ENCODE assay signal across 17 cellular contexts in genomic region chr2:105840933-105841332, GRCh38.
DNase-seq lines count a peak whose midpoint lies in the region; ATAC-seq and TF ChIP-seq lines count a peak whose summit lies in the region.
"Had no signal": no experiment of that assay in that cellular context is flagged by ENCODE, and none has a peak within 500 bp of the region (broad histone marks: within the 10 kb centered on the region; RNA-seq: fewer than 3 reads in every experiment).

No MANE protein-coding gene starts in this region.

- no peak overlapping the region for H2AFZ ChIP-seq in H9 (ENCODE audit: low read length)
- H2AFZ ChIP-seq: neural progenitor cell had no signal

- POLR2A ChIA-PET in naive thymus-derived CD8-positive, alpha-beta T cell (lab: Charles Lee): interaction anchor here (0.7 to 1.1 kb wide), 2 partner anchors 10 to 14 kb away, joined by 3 to 4 read pairs; no protein-coding TSS in a partner anchor

- no peak overlapping the region for H3K4me3 Mint-ChIP-seq in T-helper 1 cell treated with Interleukin-12 subunit alpha and Interleukin-12 subunit beta and Interleukin-4 antibody, amounts not matched to agents 30 μg/mL and 1 μg/mL, for 36 hours
- H3K4me3 Mint-ChIP-seq in H9: no peak overlapping the region
- H3K4me3 Mint-ChIP-seq in activated naive CD8-positive, alpha-beta T cell treated with anti-CD3 and anti-CD28 coated beads for 36 hours: peak overlapping the region; percentile 33
- H3K4me3 Mint-ChIP-seq in naive thymus-derived CD8-positive, alpha-beta T cell: peak overlapping the region in 6 of 10 donors; percentile 0 to 66 (median 25)
- H3K4me3 Mint-ChIP-seq: neural progenitor cell had no signal

- H3K27ac ChIP-seq in H9 (ENCODE audit: insufficient read length, low read depth, low read length): no peak overlapping the region
- H3K27ac ChIP-seq: neural progenitor cell, thyroid gland had no signal

- no peak overlapping the region for H3K14ac ChIP-seq in H9 (ENCODE audit: insufficient read depth, low read length)

- H3K23me2 ChIP-seq in H9 (ENCODE audit: insufficient read length, low read depth, low read length, poor library complexity, severe bottlenecking): no peaks in the 10 kb centered on the region

- no peak overlapping the region for H3K56ac ChIP-seq in H9 (ENCODE audit: insufficient read length, low read depth, low read length)

- H2BK120ac ChIP-seq in H9 (ENCODE audit: low read depth, low read length, poor library complexity, severe bottlenecking): no peak overlapping the region

- no peak overlapping the region for H2BK12ac ChIP-seq in H9 (ENCODE audit: insufficient read length, low read depth, low read length)

- no peak overlapping the region for H3K9ac ChIP-seq in H9 (ENCODE audit: extremely low read depth, insufficient read length, low read length)
- H3K9ac ChIP-seq: neural progenitor cell had no signal

- peaks cover 37% of the 10 kb centered on the region for H3K36me3 Mint-ChIP-seq in T-helper 1 cell treated with Interleukin-12 subunit alpha and Interleukin-12 subunit beta and Interleukin-4 antibody, amounts not matched to agents 30 μg/mL and 1 μg/mL, for 36 hours (ENCODE audit: low read depth)
- H3K36me3 Mint-ChIP-seq in H9 (ENCODE audit: insufficient read depth in 1 of 3, low read depth in 3 of 3): peaks cover 0 to 7% (median 0%) of the 10 kb centered on the region in 3 experiments; a peak in 3 of 7 replicates
- H3K36me3 Mint-ChIP-seq in activated naive CD8-positive, alpha-beta T cell treated with anti-CD3 and anti-CD28 coated beads for 36 hours: peaks cover 72% of the 10 kb centered on the region
- H3K36me3 Mint-ChIP-seq in naive thymus-derived CD8-positive, alpha-beta T cell: peaks cover 9 to 34% (median 34%) of the 10 kb centered on the region in 3 donors

- peaks cover 66% of the 10 kb centered on the region for H3K4me1 Mint-ChIP-seq in T-helper 1 cell treated with Interleukin-12 subunit alpha and Interleukin-12 subunit beta and Interleukin-4 antibody, amounts not matched to agents 30 μg/mL and 1 μg/mL, for 36 hours (ENCODE audit: low read depth)
- H3K4me1 Mint-ChIP-seq in H9: peaks cover 58 to 63% of the 10 kb centered on the region in 2 experiments
- H3K4me1 Mint-ChIP-seq in activated naive CD8-positive, alpha-beta T cell treated with anti-CD3 and anti-CD28 coated beads for 36 hours: peaks cover 76% of the 10 kb centered on the region
- peaks cover 61 to 95% (median 87%) of the 10 kb centered on the region in 4 donors for H3K4me1 Mint-ChIP-seq in naive thymus-derived CD8-positive, alpha-beta T cell

- peaks cover 12% of the 10 kb centered on the region; the same call in 1 of the 2 replicates for H3K79me2 ChIP-seq in H9 (ENCODE audit: insufficient read depth, low read length)

- H4K5ac ChIP-seq in H9 (ENCODE audit: insufficient read length, low read depth, low read length): no peak overlapping the region

- H3K4me2 ChIP-seq in H9 (ENCODE audit: insufficient read depth, insufficient read length, low read length): no peak overlapping the region
- H3K4me2 ChIP-seq: neural progenitor cell had no signal

- peak overlapping the region; percentile 41 for H3K27ac Mint-ChIP-seq in T-helper 1 cell treated with Interleukin-12 subunit alpha and Interleukin-12 subunit beta and Interleukin-4 antibody, amounts not matched to agents 30 μg/mL and 1 μg/mL, for 36 hours
- H3K27ac Mint-ChIP-seq in H9: peak overlapping the region in 2 of 3 experiments; percentile 3 to 20; a peak in 4 of 7 replicates
- H3K27ac Mint-ChIP-seq in activated naive CD8-positive, alpha-beta T cell treated with anti-CD3 and anti-CD28 coated beads for 36 hours: peak overlapping the region; percentile 84
- H3K27ac Mint-ChIP-seq in naive thymus-derived CD8-positive, alpha-beta T cell: peak overlapping the region; percentile 37 to 93 (median 89)
- H3K27ac Mint-ChIP-seq: neural progenitor cell had no signal

- H3K4me1 ChIP-seq in H9 (ENCODE audit: insufficient read depth, low read length): peaks cover 11% of the 10 kb centered on the region; the same call in 1 of the 2 replicates

- H2BK15ac ChIP-seq in H9 (ENCODE audit: low read depth, low read length): no peak overlapping the region

- no peak for ATAC-seq in naive thymus-derived CD8-positive, alpha-beta T cell
- ATAC-seq in GM19452 (IDR thresholded peaks at IDR 0.05; ENCODE audit: unreplicated experiment): no peak

- no peaks in the 10 kb centered on the region for H3K27me3 Mint-ChIP-seq in T-helper 1 cell treated with Interleukin-12 subunit alpha and Interleukin-12 subunit beta and Interleukin-4 antibody, amounts not matched to agents 30 μg/mL and 1 μg/mL, for 36 hours (ENCODE audit: low read depth)
- no peaks in the 10 kb centered on the region for H3K27me3 Mint-ChIP-seq in H9 (ENCODE audit: low read depth)
- no peaks in the 10 kb centered on the region for H3K27me3 Mint-ChIP-seq in activated naive CD8-positive, alpha-beta T cell treated with anti-CD3 and anti-CD28 coated beads for 36 hours
- no peaks in the 10 kb centered on the region for H3K27me3 Mint-ChIP-seq in naive thymus-derived CD8-positive, alpha-beta T cell

- no peaks in the 10 kb centered on the region for H3K27me3 ChIP-seq in H9 (ENCODE audit: insufficient read depth, low read length)
- H3K27me3 ChIP-seq: neural progenitor cell, thyroid gland had no signal

- no peaks in the 10 kb centered on the region for H3K9me3 ChIP-seq in H9 (ENCODE audit: control insufficient read depth, low read depth, low read length)
- H3K9me3 ChIP-seq: thyroid gland had no signal

- DNase-seq in T-helper 1 cell (no peak), H9 (no peak), inferior parietal cortex (ENCODE audit: extremely low spot score) (no peak), GF-D8 (lab: John Stamatoyannopoulos, UW) (no peak)
- DNase-seq in activated naive CD8-positive, alpha-beta T cell treated with anti-CD3 and anti-CD28 coated beads for 36 hours: no peak
- no peak for DNase-seq in naive thymus-derived CD8-positive, alpha-beta T cell
- DNase-seq: 8988T; activated CD4-positive, alpha-beta T cell treated with anti-CD3 and anti-CD28 coated beads, Interleukin-2, amount 50 U/mL, for 1 hour; foreskin fibroblast; NCI-H1417 treated with DMSO at 0.1 percent for 48 hours; NCI-H774; SIG-M5; T1000; thyroid gland had no signal

- H4K20me1 ChIP-seq in H9 (ENCODE audit: control insufficient read depth, insufficient read depth, insufficient read length): no peaks in the 10 kb centered on the region

- H3K23ac ChIP-seq in H9 (ENCODE audit: insufficient read length, low read depth, low read length): no peak overlapping the region

- no peak overlapping the region for H3K4ac ChIP-seq in H9 (ENCODE audit: low read depth, low read length)

- no peak overlapping the region for H4K8ac ChIP-seq in H9 (replicated peaks; ENCODE audit: insufficient read length, low read depth, low read length)

- no peak overlapping the region for H3K18ac ChIP-seq in H9 (ENCODE audit: insufficient read length, low read depth, low read length)

- no peak overlapping the region for H4K91ac ChIP-seq in H9 (ENCODE audit: insufficient read length, low read depth, low read length)

- no peak overlapping the region for H2BK20ac ChIP-seq in H9 (ENCODE audit: low read depth, low read length, poor library complexity, severe bottlenecking)

- no peak overlapping the region for H3T11ph ChIP-seq in H9 (ENCODE audit: low read length)

- no CpG with 5 or more reads among the region's 4 CpGs for WGBS in H9 (ENCODE audit: extremely low coverage, insufficient read length, low lambda C conversion rate)

- TF ChIP-seq CTCF in H9 (conservative IDR thresholded peaks at IDR 0.05): no peak

- no peak overlapping the region for H2BK5ac ChIP-seq in H9 (ENCODE audit: insufficient read length, low read length)

- H2AK5ac ChIP-seq in H9 (ENCODE audit: insufficient read length, low read length): no peak overlapping the region

- peaks cover 2% of the 10 kb centered on the region for H3K79me1 ChIP-seq in H9 (ENCODE audit: insufficient read depth, low read depth, low read length, poor library complexity, severe bottlenecking)

- H3K9me3 Mint-ChIP-seq in T-helper 1 cell treated with Interleukin-12 subunit alpha and Interleukin-12 subunit beta and Interleukin-4 antibody, amounts not matched to agents 30 μg/mL and 1 μg/mL, for 36 hours: peaks cover 11% of the 10 kb centered on the region
- H3K9me3 Mint-ChIP-seq in H9: peaks cover 0 to 7% of the 10 kb centered on the region in 2 experiments; a peak in 3 of 5 replicates
- H3K9me3 Mint-ChIP-seq in activated naive CD8-positive, alpha-beta T cell treated with anti-CD3 and anti-CD28 coated beads for 36 hours: peaks cover 14% of the 10 kb centered on the region
- peaks cover 4 to 20% (median 16%) of the 10 kb centered on the region in 9 donors for H3K9me3 Mint-ChIP-seq in naive thymus-derived CD8-positive, alpha-beta T cell

Comparison
In these comparisons a context has a peak if more than half of its experiments do, and no peak if none do; other contexts are left out.
1. H3K27ac Mint-ChIP-seq: peak in every context shown above with its lines; median percentile 89 in naive thymus-derived CD8-positive, alpha-beta T cell; 84 in activated naive CD8-positive, alpha-beta T cell treated with anti-CD3 and anti-CD28 coated beads for 36 hours; 41 in T-helper 1 cell treated with Interleukin-12 subunit alpha and Interleukin-12 subunit beta and Interleukin-4 antibody, amounts not matched to agents 30 μg/mL and 1 μg/mL, for 36 hours; 12 in H9.
2. H3K4me3 Mint-ChIP-seq: peak in activated naive CD8-positive, alpha-beta T cell treated with anti-CD3 and anti-CD28 coated beads for 36 hours (single experiment) and naive thymus-derived CD8-positive, alpha-beta T cell (6 of 10); none in T-helper 1 cell treated with Interleukin-12 subunit alpha and Interleukin-12 subunit beta and Interleukin-4 antibody, amounts not matched to agents 30 μg/mL and 1 μg/mL, for 36 hours (single experiment) and H9 (0 of 2).